In the genomic region with DNA sequence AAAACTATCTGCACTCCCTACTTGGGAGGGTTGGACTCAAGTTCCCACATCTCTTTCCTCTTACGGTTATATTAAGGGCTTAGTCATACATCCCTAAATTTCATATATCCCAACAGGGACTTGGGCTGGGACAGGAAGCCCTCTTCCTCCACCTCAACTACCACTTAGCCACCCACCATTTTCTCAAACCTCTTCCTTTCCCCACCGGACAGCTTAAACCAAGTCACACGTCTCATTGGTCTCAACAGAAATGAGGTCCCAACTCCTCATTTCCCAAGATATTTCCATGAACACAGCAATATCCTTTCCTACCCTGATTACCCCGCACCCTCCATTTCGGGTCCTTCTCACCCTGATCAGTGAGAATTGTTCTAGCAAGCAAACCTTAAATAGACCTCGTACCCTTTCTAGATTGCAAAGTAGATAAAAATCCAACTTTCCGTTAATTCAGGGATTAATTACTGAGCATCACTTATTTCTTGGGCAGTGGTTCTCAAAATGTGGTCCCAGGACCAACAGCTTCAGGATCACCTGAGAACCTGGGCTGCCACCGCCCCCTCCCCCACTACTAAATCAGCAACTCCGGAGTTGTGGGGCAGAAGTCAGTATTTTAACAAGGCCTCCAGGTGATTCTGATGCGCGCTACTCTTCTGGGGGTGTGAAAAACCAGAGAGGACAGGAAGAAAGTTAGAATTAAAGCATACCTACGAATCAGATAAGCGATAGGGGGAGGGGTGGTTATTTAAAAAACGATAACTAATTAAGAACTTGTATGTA, we compare ENCODE assay signal across 8 cellular contexts. TPM values are rescaled to one million over a fixed set of nuclear protein-coding genes. Genes with fewer than 3 reads are reported as not detected.
DNase-seq lines count a peak whose midpoint lies in the region; ATAC-seq and TF ChIP-seq lines count a peak whose summit lies in the region.

No MANE protein-coding gene starts in this region.

- H3K27me3 ChIP-seq in Caco-2 (replicated peaks; ENCODE audit: control insufficient read depth, insufficient read depth, low read length) (no peaks in the 10 kb centered on the region), fibroblast of lung (ENCODE audit: control insufficient read depth, insufficient read depth, low read length) (no peaks in the 10 kb centered on the region)

- CTCF ChIA-PET in Caco-2 (lab: Charles Lee), result interaction anchor here (1.0 to 1.8 kb wide), 2 partner anchors 22 to 501 kb away, joined by 3 to 7 read pairs; no protein-coding TSS in a partner anchor

- H3K9me3 ChIP-seq in Caco-2 (no peaks in the 10 kb centered on the region), fibroblast of lung (ENCODE audit: control insufficient read depth, insufficient read depth, low read depth, low read length) (no peaks in the 10 kb centered on the region)

- no peaks in the 10 kb centered on the region for H3K9me3 Mint-ChIP-seq in Caco-2 (ENCODE audit: unreplicated experiment)
- peaks cover 49% of the 10 kb centered on the region for H3K9me3 Mint-ChIP-seq in nephron progenitor cell

- ATAC-seq in GM21367 (IDR thresholded peaks at IDR 0.05; ENCODE audit: unreplicated experiment) (peak; percentile 34), HG03565 (IDR thresholded peaks at IDR 0.05; ENCODE audit: unreplicated experiment) (peak; percentile 7)

- no peaks in the 10 kb centered on the region for H3K27me3 Mint-ChIP-seq in Caco-2 (ENCODE audit: insufficient read depth, unreplicated experiment)
- H3K27me3 Mint-ChIP-seq in nephron progenitor cell (ENCODE audit: low read depth, poor library complexity), result peaks cover 8% of the 10 kb centered on the region

- peaks cover 6% of the 10 kb centered on the region for H3K36me3 Mint-ChIP-seq in Caco-2 (ENCODE audit: insufficient read depth, unreplicated experiment)
- H3K36me3 Mint-ChIP-seq in nephron progenitor cell (ENCODE audit: low read depth), result peaks cover 70% of the 10 kb centered on the region

- H3K27ac Mint-ChIP-seq in Caco-2 (ENCODE audit: unreplicated experiment) (peak overlapping the region; percentile 97), nephron progenitor cell (peak overlapping the region; percentile 99)

- peak overlapping the region; percentile 57 for H3K4me2 ChIP-seq in fibroblast of lung (ENCODE audit: extremely low read depth, insufficient read depth, low read length)

- H3K4me3 ChIP-seq in Caco-2 (ENCODE audit: low read depth, low read length) (peak overlapping the region; percentile 47), fibroblast of lung (replicated peaks in 1 of 4; ENCODE audit: control extremely low read depth in 1 of 4, insufficient read depth in 1 of 4, low read depth in 3 of 4, low read length in 4 of 4) (peak overlapping the region; percentile 79 to 97 (median 86))

- TF ChIP-seq CTCF in Caco-2 (IDR thresholded peaks at IDR 0.05; ENCODE audit: insufficient read depth in 1 of 2, low read depth in 1 of 2, low read length in 1 of 2, severe bottlenecking in 1 of 2, unreplicated experiment in 1 of 2), result no peak
- no peak for TF ChIP-seq CTCF in fibroblast of lung (conservative IDR thresholded peaks at IDR 0.05 in 1 of 2, IDR thresholded peaks at IDR 0.05 in 1 of 2; ENCODE audit: low read depth in 1 of 2, low read length in 2 of 2)
- TF ChIP-seq CTCF in nephron progenitor cell (IDR thresholded peaks at IDR 0.05), result no peak

- DNase-seq in Caco-2, result peak in 1 of 2 experiments; percentile 13
- peak; percentile 30 for DNase-seq in activated CD4-positive, alpha-beta T cell treated with anti-CD3 and anti-CD28 coated beads, Interleukin-2, amount 50 U/mL, for 1 hour
- peak; percentile 17 to 18 for DNase-seq in fibroblast of lung (ENCODE audit: low read depth in 2 of 2)
- peak; percentile 15 for DNase-seq in nephron progenitor cell
- no peak for DNase-seq in NCI-H2196 (lab: John Stamatoyannopoulos, UW; ENCODE audit: unreplicated experiment)
- no peak for DNase-seq in GOT3 (lab: John Stamatoyannopoulos, UW)

- POLR2A ChIA-PET in Caco-2 (lab: Charles Lee), result interaction anchor here (0.6 to 2.0 kb wide), 3 partner anchors 12 to 49 kb away, joined by 3 to 23 read pairs (median 4); partner anchors contain the start of gene ZNF397

- peak overlapping the region; percentile 69 for H2AFZ ChIP-seq in fibroblast of lung (ENCODE audit: low read length)

- peaks cover 42% of the 10 kb centered on the region for H3K79me2 ChIP-seq in fibroblast of lung (ENCODE audit: control insufficient read depth, insufficient read depth, low read length)

- no peaks in the 10 kb centered on the region for H4K20me1 ChIP-seq in fibroblast of lung (ENCODE audit: control insufficient read depth, extremely low read depth, insufficient read depth, low read length)

- H3K27ac ChIP-seq in fibroblast of lung (ENCODE audit: insufficient read depth, low read length), result peak overlapping the region; percentile 88

- H3K4me1 ChIP-seq in Caco-2 (no peaks in the 10 kb centered on the region), fibroblast of lung (ENCODE audit: control insufficient read depth, extremely low read depth, insufficient read depth, low read length) (no peaks in the 10 kb centered on the region)

- H3K4me1 Mint-ChIP-seq in Caco-2 (ENCODE audit: low read depth, unreplicated experiment) (peaks cover 6% of the 10 kb centered on the region), nephron progenitor cell (peaks cover 35% of the 10 kb centered on the region)

- intact Hi-C loops in Caco-2 (cut with micrococcal nuclease; ENCODE audit: unreplicated experiment), result loop anchor here (1.0 to 2.0 kb wide), 3 partner anchors 21 to 55 kb away; partner anchors contain the start of genes ZNF24 and ZNF397

- H3K4me3 Mint-ChIP-seq in Caco-2 (ENCODE audit: unreplicated experiment), result peak overlapping the region; percentile 95
- peak overlapping the region; percentile 96 for H3K4me3 Mint-ChIP-seq in nephron progenitor cell

- BruUV-seq in Caco-2 (replicated peaks; lab: Mats Ljungman, UMichigan), result TSS peak; percentile 76

- peaks cover 1% of the 10 kb centered on the region; the same call in 1 of the 2 replicates for H3K36me3 ChIP-seq in Caco-2 (ENCODE audit: control insufficient read depth, insufficient read depth, low read length)
- no peaks in the 10 kb centered on the region for H3K36me3 ChIP-seq in fibroblast of lung (ENCODE audit: control insufficient read depth, insufficient read depth, low read length)

- H3K9ac ChIP-seq in fibroblast of lung (ENCODE audit: insufficient read depth, low read length), result peak overlapping the region; percentile 89

RNA-seq across cellular contexts. Expression of gene ZSCAN30, which starts 0.5 kb away (rescaled TPM):
- total RNA-seq in Caco-2 (2022) (11.9 and 14.1 TPM in 2 replicates), fibroblast of lung (13.4 and 29.2 TPM in 2 replicates)
- polyA plus RNA-seq in fibroblast of lung, result 10.2 and 12.9 TPM in 2 replicates
- 9.0 and 11.9 TPM in 2 replicates for polyA plus RNA-seq in fibroblast of lung (2012)
- polyA minus RNA-seq in fibroblast of lung (ENCODE audit: low replicate concordance), result 6.4 and 12.4 TPM in 2 replicates

RNA-seq across cellular contexts. Expression of gene ZNF397, which starts 48.6 kb away (rescaled TPM):
- 4.9 and 6.0 TPM in 2 replicates for total RNA-seq in Caco-2 (2022)
- total RNA-seq in fibroblast of lung, result 19.5 and 23.8 TPM in 2 replicates
- polyA plus RNA-seq in fibroblast of lung, result 7.0 and 7.8 TPM in 2 replicates
- polyA plus RNA-seq in fibroblast of lung (2012), result 8.7 and 8.9 TPM in 2 replicates
- 0.82 and 10.6 TPM in 2 replicates for polyA minus RNA-seq in fibroblast of lung (ENCODE audit: low replicate concordance)

RNA-seq across cellular contexts. Expression of gene ZNF24, which starts 54.7 kb away (rescaled TPM):
- total RNA-seq in Caco-2 (2022) (19.4 and 21.3 TPM in 2 replicates), fibroblast of lung (31.8 and 33.9 TPM in 2 replicates)
- polyA plus RNA-seq in fibroblast of lung, result 16.3 and 16.9 TPM in 2 replicates
- 13.2 and 13.4 TPM in 2 replicates for polyA plus RNA-seq in fibroblast of lung (2012)
- 5.1 and 13.6 TPM in 2 replicates for polyA minus RNA-seq in fibroblast of lung (ENCODE audit: low replicate concordance)

Comparison
In these comparisons a context has a peak if more than half of its experiments do, and no peak if none do; other contexts are left out.
1. DNase-seq: peak in activated CD4-positive, alpha-beta T cell treated with anti-CD3 and anti-CD28 coated beads, Interleukin-2, amount 50 U/mL, for 1 hour (single experiment), fibroblast of lung (2 of 2) and nephron progenitor cell (single experiment); none in NCI-H2196 (single experiment) and GOT3 (single experiment).